In the genomic region with DNA sequence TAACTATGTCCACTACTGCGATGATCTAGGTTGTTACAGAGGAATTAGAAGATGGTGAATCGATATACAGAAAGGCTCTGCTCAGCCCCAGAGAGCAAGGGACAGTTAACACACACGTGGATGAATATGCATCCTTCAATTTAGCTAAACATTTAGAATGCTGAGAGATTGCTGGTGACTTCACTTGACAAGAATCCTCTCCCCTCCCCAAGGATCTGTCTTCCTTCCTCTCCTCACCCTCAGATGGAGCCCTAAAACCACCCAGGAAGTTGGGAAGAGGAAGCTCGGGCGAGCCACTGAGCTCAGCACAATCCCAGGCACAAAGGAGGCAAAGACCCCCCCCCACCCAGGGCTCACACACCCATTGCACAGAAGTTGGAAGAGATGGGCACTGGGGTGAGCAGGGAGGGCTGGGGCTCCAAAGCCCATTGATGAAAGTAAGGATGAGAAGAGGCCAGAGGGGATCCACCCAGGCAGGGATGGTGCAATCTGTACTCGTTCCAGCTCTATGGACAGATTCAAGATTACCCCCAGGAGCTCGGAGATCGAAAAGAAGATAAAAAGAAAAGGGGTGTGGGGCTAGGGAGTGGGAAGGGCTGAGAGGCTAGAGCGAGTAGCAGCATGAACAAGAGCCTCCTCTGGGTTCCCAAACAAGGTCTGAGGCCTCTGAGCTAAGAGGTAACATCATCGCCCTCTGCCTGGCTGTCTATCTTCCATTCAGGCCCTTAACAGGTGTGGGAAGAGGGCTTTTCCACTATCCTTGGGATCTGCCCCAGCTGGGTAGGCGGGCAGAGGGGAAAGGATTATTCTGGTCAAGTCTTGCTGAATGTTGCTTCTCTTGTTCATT, we compare ENCODE assay signal across 8 cellular contexts. TPM values are rescaled to one million over a fixed set of nuclear protein-coding genes. Genes with fewer than 3 reads are reported as not detected.
DNase-seq lines count a peak whose midpoint lies in the region; ATAC-seq and TF ChIP-seq lines count a peak whose summit lies in the region.

No MANE protein-coding gene starts in this region.

- 0 out of 2 replicates have a peak, but pooled peaks cover 3% of the 10 kb centered on the region for H3K9me3 ChIP-seq in BLaER1
- H3K9me3 ChIP-seq in gastroesophageal sphincter: no peaks in the 10 kb centered on the region

- peak; percentile 11 to 17 for TF ChIP-seq POLR2A in gastroesophageal sphincter (IDR thresholded peaks at IDR 0.05)

- H3K36me3 ChIP-seq in BLaER1: peaks cover 24% of the 10 kb centered on the region
- H3K36me3 ChIP-seq in gastroesophageal sphincter: peaks cover 0 to 27% of the 10 kb centered on the region in 2 donors

- no peak for TF ChIP-seq CTCF in gastroesophageal sphincter (IDR thresholded peaks at IDR 0.05)
- no peak for TF ChIP-seq CTCF in retinal pigment epithelial cell (conservative IDR thresholded peaks at IDR 0.05; ENCODE audit: low read depth, low read length)

- H3K4me1 ChIP-seq in BLaER1 (peaks cover 37% of the 10 kb centered on the region), gastroesophageal sphincter (peaks cover 5 to 32% (median 9%) of the 10 kb centered on the region in 3 donors)

- TF ChIP-seq EP300 in gastroesophageal sphincter (IDR thresholded peaks at IDR 0.05): no peak

- H3K4me2 ChIP-seq in BLaER1: peak overlapping the region; percentile 76

- H3K27me3 ChIP-seq in BLaER1 (peaks cover 9% of the 10 kb centered on the region; the same call in 1 of the 2 replicates), gastroesophageal sphincter (no peaks in the 10 kb centered on the region)

- H4K20me1 ChIP-seq in BLaER1: 0 out of 2 replicates have a peak, but pooled peaks cover 10% of the 10 kb centered on the region

- no peak for ATAC-seq in gastroesophageal sphincter
- ATAC-seq in HG03095 (IDR thresholded peaks at IDR 0.05; ENCODE audit: unreplicated experiment): no peak

- H3K4me3 ChIP-seq in BLaER1: peak overlapping the region; percentile 76
- peak overlapping the region; percentile 84 to 100 for H3K4me3 ChIP-seq in gastroesophageal sphincter
- peak overlapping the region; percentile 69 for H3K4me3 ChIP-seq in retinal pigment epithelial cell (ENCODE audit: low read length)

- H3K9ac ChIP-seq in BLaER1: peak overlapping the region; percentile 87; the same call in 1 of the 2 replicates

- 3 to 43% methylated on average over 3 to 5 of the region's 11 CpGs for WGBS in gastroesophageal sphincter (ENCODE audit: low coverage in 1 of 2), 2 donors

- H3K27ac ChIP-seq in BLaER1 (peak overlapping the region; percentile 85; the same call in 1 of the 2 replicates), gastroesophageal sphincter (peak overlapping the region; percentile 97 to 100 (median 98))

- DNase-seq in HT1080 (ENCODE audit: low read depth): peak; percentile 54
- peak; percentile 29 to 36 for DNase-seq in activated T-cell treated with anti-CD3 and anti-CD28 coated beads, Interleukin-2, amount 50 U/mL, for 48 hours
- no peak for DNase-seq in retinal pigment epithelial cell (ENCODE audit: low read depth)
- DNase-seq in mesenteric fat pad (ENCODE audit: low spot score): no peak
- DNase-seq in posterior vena cava (ENCODE audit: low spot score): no peak

- intact Hi-C loops in posterior vena cava (cut with DNase I): no loop called here

RNA-seq across cellular contexts. Expression of a gene that starts 1.3 kb away (rescaled TPM):
- 52.6 and 65.8 TPM in 2 replicates for total RNA-seq in HT1080 (2014; rRNA removed; shearing (Covaris generic))
- polyA plus RNA-seq in HT1080 (2015; cell fraction: cytosol; rRNA removed): 52.5 and 65.3 TPM in 2 replicates
- polyA plus RNA-seq in HT1080 (2015; cell fraction: nucleus; rRNA removed): 45.4 and 52.9 TPM in 2 replicates
- total RNA-seq in gastroesophageal sphincter (100 to 1,000 TPM in 3 of 4 donors, 10 to 100 TPM in 1; 85.8 to 165 (median 107) TPM), mesenteric fat pad (103 TPM), posterior vena cava (10 to 100 TPM; 46.4 to 52.6 TPM)

RNA-seq across cellular contexts. Expression of a gene that starts 16.9 kb away (rescaled TPM):
- total RNA-seq in HT1080 (2014; rRNA removed; shearing (Covaris generic)): 0.14 TPM in 1 of 2 replicates, not detected in the other
- 0.22 and 0.32 TPM in 2 replicates for polyA plus RNA-seq in HT1080 (2015; cell fraction: cytosol; rRNA removed)
- polyA plus RNA-seq in HT1080 (2015; cell fraction: nucleus; rRNA removed): 0.49 and 0.65 TPM in 2 replicates
- total RNA-seq in gastroesophageal sphincter (1 to 10 TPM; 1.1 to 4.7 (median 2.5) TPM), mesenteric fat pad (4.0 TPM), posterior vena cava (1 to 10 TPM; 3.0 to 4.1 TPM)

RNA-seq across cellular contexts. Expression of a gene that starts 31.9 kb away (rescaled TPM):
- total RNA-seq in HT1080 (2014; rRNA removed; shearing (Covaris generic)): 8.6 and 22.1 TPM in 2 replicates
- 54.9 and 58.3 TPM in 2 replicates for polyA plus RNA-seq in HT1080 (2015; cell fraction: cytosol; rRNA removed)
- polyA plus RNA-seq in HT1080 (2015; cell fraction: nucleus; rRNA removed): 26.9 and 30.6 TPM in 2 replicates
- total RNA-seq in gastroesophageal sphincter (10 to 100 TPM in 3 of 4 donors, 1 to 10 TPM in 1; 9.6 to 20.9 (median 17.2) TPM), mesenteric fat pad (20.7 TPM), posterior vena cava (10 to 100 TPM; 36.4 to 42.6 TPM)

RNA-seq across cellular contexts. Expression of a gene that starts 37.8 kb away (rescaled TPM):
- total RNA-seq in HT1080 (2014; rRNA removed; shearing (Covaris generic)): 40.7 and 45.2 TPM in 2 replicates
- polyA plus RNA-seq in HT1080 (2015; cell fraction: cytosol; rRNA removed): 54.3 and 55.5 TPM in 2 replicates
- polyA plus RNA-seq in HT1080 (2015; cell fraction: nucleus; rRNA removed): 131 and 133 TPM in 2 replicates
- 100 to 1,000 TPM in 1 of 4 donors, 10 to 100 TPM in 3; 60.8 to 101 (median 80.9) TPM for total RNA-seq in gastroesophageal sphincter
- 73.4 TPM for total RNA-seq in mesenteric fat pad
- 10 to 100 TPM; 49.8 to 51.9 TPM for total RNA-seq in posterior vena cava

RNA-seq across cellular contexts. Expression of a gene that starts 39.8 kb away (rescaled TPM):
- total RNA-seq in HT1080 (2014; rRNA removed; shearing (Covaris generic)): 11.9 and 13.9 TPM in 2 replicates
- polyA plus RNA-seq in HT1080 (2015; cell fraction: cytosol; rRNA removed): 12.0 and 14.3 TPM in 2 replicates
- 43.5 and 52.1 TPM in 2 replicates for polyA plus RNA-seq in HT1080 (2015; cell fraction: nucleus; rRNA removed)
- total RNA-seq in gastroesophageal sphincter (10 to 100 TPM; 28.1 to 62.6 (median 33.9) TPM), mesenteric fat pad (37.6 TPM), posterior vena cava (10 to 100 TPM; 27.6 to 31.6 TPM)

Comparison
In these comparisons a context has a peak if more than half of its experiments do, and no peak if none do; other contexts are left out.
1. DNase-seq: peak in HT1080 (single experiment) and activated T-cell treated with anti-CD3 and anti-CD28 coated beads, Interleukin-2, amount 50 U/mL, for 48 hours (2 of 2); none in retinal pigment epithelial cell (single experiment), mesenteric fat pad (single experiment) and posterior vena cava (single experiment).
2. Peak in every context shown above with its lines, with median percentiles within 50 percentile points of each other: H3K4me3 ChIP-seq.